ENCODE assay signal across 2 cellular contexts in genomic region chr19:21704320-21704719, GRCh38.
TF ChIP-seq lines count a peak whose summit lies in the region.

No MANE protein-coding gene starts in this region.

TF ChIP-seq in GM23338, 12 proteins besides CTCF, POLR2A, EP300 and RAD21:
- no peak for TF ChIP-seq REST (IDR thresholded peaks at IDR 0.05; ENCODE audit: unreplicated experiment)
- no peak for TF ChIP-seq JUNB (IDR thresholded peaks at IDR 0.05; ENCODE audit: unreplicated experiment)
- 0 out of 2 replicates have a peak, but pooled peaks have one; percentile 39 for TF ChIP-seq NANOG (IDR thresholded peaks at IDR 0.05; ENCODE audit: borderline replicate concordance)

TF ChIP-seq in WTC11, 78 proteins besides CTCF, POLR2A, EP300 and RAD21:
- TF ChIP-seq MAX (CRISPR knock-in tag; IDR thresholded peaks at IDR 0.05) (no peak), ATF2 (CRISPR knock-in tag; IDR thresholded peaks at IDR 0.05; ENCODE audit: borderline replicate concordance, low read depth) (no peak), ELF4 (CRISPR knock-in tag; IDR thresholded peaks at IDR 0.05; ENCODE audit: low read depth) (no peak), ESRRA (CRISPR knock-in tag; IDR thresholded peaks at IDR 0.05; ENCODE audit: borderline replicate concordance) (no peak), CREM (CRISPR knock-in tag; IDR thresholded peaks at IDR 0.05) (no peak), TCF7 (CRISPR knock-in tag; IDR thresholded peaks at IDR 0.05; ENCODE audit: low read depth) (no peak), IRF1 (CRISPR knock-in tag; IDR thresholded peaks at IDR 0.05) (no peak), ZNF423 (CRISPR knock-in tag; IDR thresholded peaks at IDR 0.05) (no peak), ZNF396 (CRISPR knock-in tag; IDR thresholded peaks at IDR 0.05; ENCODE audit: borderline replicate concordance) (no peak), FOXP1 (CRISPR knock-in tag; IDR thresholded peaks at IDR 0.05; ENCODE audit: borderline replicate concordance) (no peak), NR2C2 (CRISPR knock-in tag; IDR thresholded peaks at IDR 0.05) (no peak)
